In genomic region chr2:65056990-65057375, GRCh38 we compare ENCODE assay signal across 1 cellular context.
TF ChIP-seq lines count a peak whose summit lies in the region.

No MANE protein-coding gene starts in this region.

TF ChIP-seq in GM23338, 12 proteins besides CTCF, POLR2A, EP300 and RAD21 (continued from another document):
- TF ChIP-seq EZH2phosphoT487 (IDR thresholded peaks at IDR 0.05; ENCODE audit: unreplicated experiment): no peak
- no peak for TF ChIP-seq STAT1 (IDR thresholded peaks at IDR 0.05; ENCODE audit: unreplicated experiment)
